In genomic region chr5:180808461-180809000, GRCh38 we compare ENCODE assay signal across 8 cellular contexts. TPM values are rescaled to one million over a fixed set of nuclear protein-coding genes. Genes with fewer than 3 reads are reported as not detected.
A peak's percentile ranks its signal among the peaks of the same experiment; 100 is the strongest.
DNase-seq lines count a peak whose midpoint lies in the region; TF ChIP-seq lines count a peak whose summit lies in the region.

No MANE protein-coding gene starts in this region.

- POLR2A ChIA-PET in PC-9 (lab: Charles Lee; ENCODE audit: unreplicated experiment) = interaction anchor here (0.7 kb wide), 2 partner anchors 8 to 377 kb away, joined by 3 read pairs; no protein-coding TSS in a partner anchor

- H3K4me1 Mint-ChIP-seq in endodermal cell = peaks cover 55% of the 10 kb centered on the region

- H3K4me3 Mint-ChIP-seq in endodermal cell = peak overlapping the region; percentile 75

- H3K9ac ChIP-seq in endodermal cell (ENCODE audit: extremely low read depth, low read length, poor library complexity, severe bottlenecking) (peak overlapping the region; percentile 26), parathyroid adenoma (no peak overlapping the region)

- no peaks in the 10 kb centered on the region for H3K9me2 ChIP-seq in PC-9 (ENCODE audit: insufficient read depth)

- TF ChIP-seq CTCF in PC-9 (conservative IDR thresholded peaks at IDR 0.05) (no peak), endodermal cell (conservative IDR thresholded peaks at IDR 0.05) (no peak), parathyroid adenoma (IDR thresholded peaks at IDR 0.05) (no peak)

- intact Hi-C loops in PC-9 (cut with micrococcal nuclease; ENCODE audit: unreplicated experiment) = loop anchor here (10.0 kb wide), 1 partner anchor 416 kb away; the partner anchor contains the start of gene TRIM41

- CTCF ChIA-PET in PC-9 (lab: Charles Lee) = no interaction called here

- H3K9me3 ChIP-seq in PC-9 (ENCODE audit: insufficient read depth, low read depth) (no peaks in the 10 kb centered on the region), endodermal cell (ENCODE audit: control insufficient read depth, low read length) (no peaks in the 10 kb centered on the region), parathyroid adenoma (ENCODE audit: control insufficient read depth, low read length) (no peaks in the 10 kb centered on the region)

- H3K27ac ChIP-seq in PC-9 (no peak overlapping the region), endodermal cell (ENCODE audit: low read depth, low read length) (no peak overlapping the region), parathyroid adenoma (peak overlapping the region; percentile 98)

- H2AFZ ChIP-seq in PC-9 (no peak overlapping the region), parathyroid adenoma (no peak overlapping the region)

- peaks cover 55% of the 10 kb centered on the region for H3K4me1 ChIP-seq in PC-9 (replicated peaks; ENCODE audit: insufficient read depth)
- peaks cover 33% of the 10 kb centered on the region for H3K4me1 ChIP-seq in endodermal cell (ENCODE audit: control insufficient read depth, insufficient read depth, low read length)
- peaks cover 22% of the 10 kb centered on the region for H3K4me1 ChIP-seq in parathyroid adenoma

- H3K4me3 ChIP-seq in PC-9 = peak overlapping the region; percentile 95; the same call in 1 of the 2 replicates
- H3K4me3 ChIP-seq in endodermal cell (ENCODE audit: low read length) = peak overlapping the region; percentile 93
- peak overlapping the region; percentile 89 for H3K4me3 ChIP-seq in parathyroid adenoma (ENCODE audit: low read depth, low read length)

- no peaks in the 10 kb centered on the region for H3K9me3 Mint-ChIP-seq in endodermal cell

- H4K20me1 ChIP-seq in PC-9 (ENCODE audit: insufficient read depth) = no peaks in the 10 kb centered on the region

- 0 out of 2 replicates have a peak, but pooled peaks cover 3% of the 10 kb centered on the region for H3K36me3 ChIP-seq in PC-9 (ENCODE audit: low read depth)
- H3K36me3 ChIP-seq in endodermal cell (ENCODE audit: control insufficient read depth, insufficient read depth, low read length) = no peaks in the 10 kb centered on the region
- no peaks in the 10 kb centered on the region for H3K36me3 ChIP-seq in parathyroid adenoma (ENCODE audit: control insufficient read depth, insufficient read depth, low read length)

- H3K27me3 ChIP-seq in PC-9 (ENCODE audit: insufficient read depth, low read depth) (no peaks in the 10 kb centered on the region), endodermal cell (ENCODE audit: control insufficient read depth, insufficient read depth, low read length, poor library complexity, severe bottlenecking) (no peaks in the 10 kb centered on the region), parathyroid adenoma (ENCODE audit: control insufficient read depth, insufficient read depth, low read length) (no peaks in the 10 kb centered on the region)

- DNase-seq in COLO668 (lab: John Stamatoyannopoulos, UW; ENCODE audit: unreplicated experiment) (peak; percentile 6), PC-9 (no peak), endodermal cell (no peak), SIG-M5 treated with dmso at 0.1 percent for 504 hours (lab: John Stamatoyannopoulos, UW; ENCODE audit: unreplicated experiment) (no peak), NCI-H1436 treated with DMSO at 0.1 percent for 48 hours (lab: John Stamatoyannopoulos, UW) (no peak), NOMO-1 treated with dmso at 0.1 percent for 144 hours (lab: John Stamatoyannopoulos, UW; ENCODE audit: unreplicated experiment) (no peak), DMS53 treated with DMSO at 0.1 percent for 48 hours (lab: John Stamatoyannopoulos, UW; ENCODE audit: unreplicated experiment) (no peak)

- peaks cover 36% of the 10 kb centered on the region for H3F3A ChIP-seq in PC-9 (ENCODE audit: insufficient read depth, low read depth)

- peak overlapping the region; percentile 90 for H3K27ac Mint-ChIP-seq in endodermal cell

- peaks cover 25% of the 10 kb centered on the region for H3K36me3 Mint-ChIP-seq in endodermal cell (ENCODE audit: low read depth)

- WGBS in endodermal cell (ENCODE audit: insufficient coverage in 1 of 2, insufficient read length in 1 of 2), 2 experiments = 64 to 100% methylated on average over 3 to 5 of the region's 5 CpGs

- peak overlapping the region; percentile 99 for H3K4me2 ChIP-seq in PC-9
- peak overlapping the region; percentile 71 for H3K4me2 ChIP-seq in parathyroid adenoma (ENCODE audit: low read length)

- no TSS peak for BruUV-seq in PC-9 (replicated peaks; lab: Mats Ljungman, UMichigan)

- peaks cover 56% of the 10 kb centered on the region for H3K79me2 ChIP-seq in PC-9 (ENCODE audit: low read depth)
- H3K79me2 ChIP-seq in parathyroid adenoma = peaks cover 9% of the 10 kb centered on the region

- H3K27me3 Mint-ChIP-seq in endodermal cell (ENCODE audit: insufficient read depth) = no peaks in the 10 kb centered on the region

RNA-seq across cellular contexts. Expression of gene MGAT1, which starts 5.9 kb away (rescaled TPM):
- total RNA-seq in PC-9 (2021) (96.6 and 103 TPM in 2 replicates), endodermal cell (100 to 1,000 TPM in 1 of 2 donors, 10 to 100 TPM in 1; 76.2 to 101 TPM)
- 58.9 TPM for polyA plus RNA-seq in endodermal cell (2013, experiment 1 of 2)
- 55.0 TPM for polyA plus RNA-seq in endodermal cell (2013, experiment 2 of 2)

RNA-seq across cellular contexts. Expression of gene ZFP62, which starts 52.5 kb away (rescaled TPM):
- total RNA-seq in PC-9 (2021) = 48.6 and 57.3 TPM in 2 replicates
- total RNA-seq in endodermal cell = 10 to 100 TPM; 37.3 to 44.6 TPM
- polyA plus RNA-seq in endodermal cell (2013, experiment 1 of 2) = 43.3 TPM
- 36.4 TPM for polyA plus RNA-seq in endodermal cell (2013, experiment 2 of 2)
